Comparison of ENCODE assay signal across 16 cellular contexts in the genomic region with DNA sequence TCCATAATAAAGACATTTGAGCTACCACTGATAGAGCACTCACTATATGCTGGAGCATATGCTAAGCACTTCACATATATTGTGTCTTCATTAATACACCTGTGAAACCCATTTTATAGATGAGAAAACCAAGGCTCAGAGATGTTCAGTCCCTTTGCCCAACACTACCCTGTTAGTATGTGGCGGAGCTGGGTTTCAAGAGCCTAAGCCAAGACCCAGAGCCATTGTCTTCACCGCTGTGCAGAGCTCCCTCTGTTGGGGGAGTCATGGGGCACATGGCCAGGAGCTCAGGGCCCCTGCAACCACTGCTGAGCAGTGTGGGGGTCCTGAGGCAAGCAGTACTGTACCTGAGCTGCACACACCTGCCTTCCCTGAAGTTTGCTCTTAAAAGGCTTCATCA.
"Had no signal": no experiment of that assay in that cellular context is flagged by ENCODE, and none has a peak within 500 bp of the region (broad histone marks: within the 10 kb centered on the region; RNA-seq: fewer than 3 reads in every experiment).

No MANE protein-coding gene starts in this region.

- H3K9me3 Mint-ChIP-seq: activated CD8-positive, alpha-beta T cell treated with anti-CD3 and anti-CD28 coated beads for 36 hours; activated naive CD8-positive, alpha-beta T cell treated with anti-CD3 and anti-CD28 coated beads, Interleukin-2, amount 50 U/mL, for 24 hours; stimulated activated memory B cell treated with anti-CD40 and anti-IgM and Interleukin-4, amounts not matched to agents 10 μg/mL and 1 μg/mL and 100 μg/mL, for 72 hours had no signal

- H3K9ac ChIP-seq: parathyroid adenoma had no signal

- H3K4me1 Mint-ChIP-seq: activated naive CD8-positive, alpha-beta T cell treated with anti-CD3 and anti-CD28 coated beads, Interleukin-2, amount 50 U/mL, for 24 hours; stimulated activated memory B cell treated with anti-CD40 and anti-IgM and Interleukin-4, amounts not matched to agents 10 μg/mL and 1 μg/mL and 100 μg/mL, for 72 hours had no signal

- ATAC-seq: activated CD8-positive, alpha-beta T cell treated with anti-CD3 and anti-CD28 coated beads for 36 hours; activated naive CD8-positive, alpha-beta T cell treated with anti-CD3 and anti-CD28 coated beads, Interleukin-2, amount 50 U/mL, for 24 hours; gastroesophageal sphincter; stimulated activated memory B cell treated with anti-CD40 and anti-IgM and Interleukin-4, amounts not matched to agents 10 μg/mL and 1 μg/mL and 100 μg/mL, for 72 hours had no signal

- H3K4me1 ChIP-seq: parathyroid adenoma had no signal

- H3K27ac ChIP-seq: gastroesophageal sphincter, parathyroid adenoma, tibial artery had no signal

- H2AFZ ChIP-seq: parathyroid adenoma had no signal

- H3K79me2 ChIP-seq: parathyroid adenoma had no signal

- H3K27ac Mint-ChIP-seq: activated CD8-positive, alpha-beta T cell treated with anti-CD3 and anti-CD28 coated beads for 36 hours; activated naive CD8-positive, alpha-beta T cell treated with anti-CD3 and anti-CD28 coated beads, Interleukin-2, amount 50 U/mL, for 24 hours; stimulated activated memory B cell treated with anti-CD40 and anti-IgM and Interleukin-4, amounts not matched to agents 10 μg/mL and 1 μg/mL and 100 μg/mL, for 72 hours had no signal

- H3K27me3 Mint-ChIP-seq: activated CD8-positive, alpha-beta T cell treated with anti-CD3 and anti-CD28 coated beads for 36 hours had no signal

- H3K9me3 ChIP-seq: ascending aorta, gastroesophageal sphincter, tibial artery had no signal

- H3K4me3 ChIP-seq: ascending aorta, gastroesophageal sphincter, tibial artery had no signal

- H3K4me3 Mint-ChIP-seq: activated CD8-positive, alpha-beta T cell treated with anti-CD3 and anti-CD28 coated beads for 36 hours; activated naive CD8-positive, alpha-beta T cell treated with anti-CD3 and anti-CD28 coated beads, Interleukin-2, amount 50 U/mL, for 24 hours; stimulated activated memory B cell treated with anti-CD40 and anti-IgM and Interleukin-4, amounts not matched to agents 10 μg/mL and 1 μg/mL and 100 μg/mL, for 72 hours had no signal

- DNase-seq: activated CD4-positive, alpha-beta T cell treated with anti-CD3 and anti-CD28 coated beads for 4 hours; activated CD8-positive, alpha-beta memory T cell treated with anti-CD3 and anti-CD28 coated beads, Interleukin-2, amount 50 U/mL, for 4 hours; activated CD8-positive, alpha-beta T cell treated with anti-CD3 and anti-CD28 coated beads for 36 hours; activated naive CD4-positive, alpha-beta T cell treated with Interleukin-2 at 50 U/mL for 16 hours; activated naive CD8-positive, alpha-beta T cell treated with anti-CD3 and anti-CD28 coated beads, Interleukin-2, amount 50 U/mL, for 24 hours; effector CD4-positive, alpha-beta T cell; hippocampal formation; kidney glomerular epithelial cell; retina; T1000; tibial artery had no signal

- H3K27me3 ChIP-seq: ascending aorta, gastroesophageal sphincter, tibial artery had no signal

- FAIRE-seq: colon had no signal
